ENCODE assay signal across 21 cellular contexts in genomic region chr1:227544677-227545076, GRCh38.
"Had no signal": no experiment of that assay in that cellular context is flagged by ENCODE, and none has a peak within 500 bp of the region (broad histone marks: within the 10 kb centered on the region; RNA-seq: fewer than 3 reads in every experiment).

No MANE protein-coding gene starts in this region.

- H3K27ac Mint-ChIP-seq: activated CD8-positive, alpha-beta T cell treated with anti-CD3 and anti-CD28 coated beads for 36 hours; activated naive CD4-positive, alpha-beta T cell treated with anti-CD3 and anti-CD28 coated beads for 36 hours; activated naive CD8-positive, alpha-beta T cell; activated T-cell treated with anti-CD3 and anti-CD28 coated beads, Interleukin-2, amount 50 U/mL, for 24 hours; activated T-helper 1 cell treated with anti-CD3 and anti-CD28 coated beads, Interleukin-12 subunit alpha, Interleukin-12 subunit beta, Interleukin-2, Interleukin-4 antibody, amounts not matched to agents 30 ng/mL and 10 ng/mL and 1 ng/mL, durations not matched to agents 14 hours and 24 hours and 36 hours; T-helper 1 cell treated with Interleukin-12 subunit alpha and Interleukin-12 subunit beta and Interleukin-4 antibody, amounts not matched to agents 30 μg/mL and 1 μg/mL, for 36 hours had no signal

- H3K36me3 Mint-ChIP-seq: activated naive CD8-positive, alpha-beta T cell had no signal

- H2AFZ ChIP-seq: PC-9 had no signal

- DNase-seq: activated CD4-positive, alpha-beta T cell treated with anti-CD3 and anti-CD28 coated beads for 4 hours; activated CD8-positive, alpha-beta T cell treated with anti-CD3 and anti-CD28 coated beads for 36 hours; activated gamma-delta T cell; activated naive CD4-positive, alpha-beta T cell treated with anti-CD3 and anti-CD28 coated beads for 36 hours; activated T-cell treated with anti-CD3 and anti-CD28 coated beads, Interleukin-2, amount 50 U/mL, for 24 hours; amygdala; brain microvascular endothelial cell; caudate nucleus; Kasumi-1; KBM-7; NCI-H1105 treated with DMSO at 0.1 percent for 48 hours; NCI-H1436 treated with DMSO at 0.1 percent for 48 hours; NCI-H187; NCI-H2081; NCI-H510A treated with DMSO at 0.1 percent for 48 hours; NCI-H69; PC-9; SHP77 treated with DMSO at 0.1 percent for 48 hours had no signal

- H3K4me2 ChIP-seq: PC-9 had no signal

- H3K27me3 Mint-ChIP-seq: activated CD8-positive, alpha-beta T cell treated with anti-CD3 and anti-CD28 coated beads for 36 hours; activated T-cell treated with anti-CD3 and anti-CD28 coated beads, Interleukin-2, amount 50 U/mL, for 24 hours had no signal

- H3K27me3 ChIP-seq: brain microvascular endothelial cell had no signal

- H3K9me3 Mint-ChIP-seq: activated CD8-positive, alpha-beta T cell treated with anti-CD3 and anti-CD28 coated beads for 36 hours; activated naive CD4-positive, alpha-beta T cell treated with anti-CD3 and anti-CD28 coated beads for 36 hours; activated T-cell treated with anti-CD3 and anti-CD28 coated beads, Interleukin-2, amount 50 U/mL, for 24 hours; activated T-helper 1 cell treated with anti-CD3 and anti-CD28 coated beads, Interleukin-12 subunit alpha, Interleukin-12 subunit beta, Interleukin-2, Interleukin-4 antibody, amounts not matched to agents 30 ng/mL and 10 ng/mL and 1 ng/mL, durations not matched to agents 14 hours and 24 hours and 36 hours had no signal

- H3K36me3 ChIP-seq: brain microvascular endothelial cell had no signal

- H3K4me3 ChIP-seq: PC-9 had no signal

- H3K4me3 Mint-ChIP-seq: activated CD8-positive, alpha-beta T cell treated with anti-CD3 and anti-CD28 coated beads for 36 hours; activated naive CD4-positive, alpha-beta T cell treated with anti-CD3 and anti-CD28 coated beads for 36 hours; activated naive CD8-positive, alpha-beta T cell; activated T-cell treated with anti-CD3 and anti-CD28 coated beads, Interleukin-2, amount 50 U/mL, for 24 hours; activated T-helper 1 cell treated with anti-CD3 and anti-CD28 coated beads, Interleukin-12 subunit alpha, Interleukin-12 subunit beta, Interleukin-2, Interleukin-4 antibody, amounts not matched to agents 30 ng/mL and 10 ng/mL and 1 ng/mL, durations not matched to agents 14 hours and 24 hours and 36 hours; T-helper 1 cell treated with Interleukin-12 subunit alpha and Interleukin-12 subunit beta and Interleukin-4 antibody, amounts not matched to agents 30 μg/mL and 1 μg/mL, for 36 hours had no signal

- H3K27ac ChIP-seq: brain microvascular endothelial cell, PC-9 had no signal
